ENCODE assay signal across 8 cellular contexts in the genomic region with DNA sequence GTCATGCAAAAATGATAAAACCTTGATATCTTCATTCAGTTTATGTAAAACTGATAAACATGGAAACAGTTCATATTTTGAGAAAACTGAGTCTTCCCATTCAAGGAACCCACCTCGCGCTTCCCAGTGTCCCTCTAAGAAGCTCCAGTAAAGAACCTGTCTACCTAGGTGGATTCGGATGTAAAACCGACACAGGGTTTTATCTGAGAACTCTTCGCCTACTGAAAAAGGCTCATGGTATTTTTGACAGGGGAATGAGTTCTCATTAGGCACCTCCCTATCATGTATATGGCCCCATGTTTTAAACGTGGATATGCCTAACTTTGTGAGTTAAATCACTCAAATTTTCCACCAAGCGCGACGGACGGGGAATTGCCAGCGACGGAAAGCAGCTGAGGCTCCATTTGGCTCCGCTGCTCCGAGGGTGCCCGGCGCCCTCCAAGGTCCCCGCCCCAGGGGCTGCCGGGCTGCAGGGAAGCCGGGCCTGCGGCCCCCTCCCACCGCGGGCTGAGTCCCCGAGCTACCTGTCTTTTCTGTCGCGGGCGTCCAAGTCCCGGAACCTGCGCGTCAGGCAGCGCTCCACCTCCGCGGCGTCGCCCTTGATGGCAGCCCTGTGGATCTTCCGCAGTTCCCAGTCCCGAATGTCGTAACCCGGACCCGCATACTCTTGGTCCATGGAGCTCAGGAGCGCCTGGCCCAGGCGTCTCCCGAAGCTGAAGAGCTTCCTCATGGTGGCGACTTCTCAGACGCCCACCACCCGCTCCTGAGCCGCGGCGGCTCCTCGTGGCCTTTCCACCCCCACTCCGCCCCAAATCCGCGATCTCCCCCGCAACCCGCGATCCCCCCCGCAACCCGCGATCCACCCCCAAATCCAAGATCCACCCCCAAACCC. TPM values are rescaled to one million over a fixed set of nuclear protein-coding genes. Genes with fewer than 3 reads are reported as not detected.
DNase-seq lines count a peak whose midpoint lies in the region; ATAC-seq, FAIRE-seq and TF ChIP-seq lines count a peak whose summit lies in the region.

No MANE protein-coding gene starts in this region.

- intact Hi-C loops in ovary (cut with DNase I) (no loop called here), psoas muscle (cut with DNase I) (no loop called here)

- no peak for TF ChIP-seq EP300 in A549 (IDR thresholded peaks at IDR 0.05)
- TF ChIP-seq EP300 in gastroesophageal sphincter (IDR thresholded peaks at IDR 0.05), result no peak
- TF ChIP-seq EP300 in ovary (IDR thresholded peaks at IDR 0.05), result no peak

- H3K4me1 ChIP-seq in A549 (peaks cover 9% of the 10 kb centered on the region; the same call in 2 of the 3 replicates), gastroesophageal sphincter (peaks cover 0 to 33% (median 21%) of the 10 kb centered on the region in 3 donors), ovary (ENCODE audit: insufficient read depth) (peaks cover 7% of the 10 kb centered on the region), psoas muscle (peaks cover 14% of the 10 kb centered on the region)

- no peak for TF ChIP-seq RAD21 in A549 (conservative IDR thresholded peaks at IDR 0.05 in 1 of 2, IDR thresholded peaks at IDR 0.05 in 1 of 2)

- H3K36me3 ChIP-seq in gastroesophageal sphincter (no peaks in the 10 kb centered on the region), ovary (no peaks in the 10 kb centered on the region), psoas muscle (ENCODE audit: insufficient read depth in 1 of 2, low read depth in 1 of 2) (no peaks in the 10 kb centered on the region)

- CTCF ChIA-PET in A549 (lab: Yijun Ruan, JAX), result interaction anchor here (0.7 to 3.0 kb wide), 14 partner anchors 13 to 200 kb away, joined by 3 to 15 read pairs (median 4); no protein-coding TSS in a partner anchor

- POLR2A ChIA-PET in A549 (lab: Yijun Ruan, JAX), result interaction anchor here (0.9 to 1.5 kb wide), 3 partner anchors 68 to 182 kb away, joined by 4 to 5 read pairs (median 4); no protein-coding TSS in a partner anchor

- H3K27ac ChIP-seq in A549, result peak overlapping the region; percentile 93
- H3K27ac ChIP-seq in gastroesophageal sphincter, result peak overlapping the region in 3 of 4 donors; percentile 24 to 59 (median 34)
- H3K27ac ChIP-seq in ovary, result no peak overlapping the region
- no peak overlapping the region for H3K27ac ChIP-seq in psoas muscle

- H3K4me3 ChIP-seq in A549, result peak overlapping the region; percentile 53
- peak overlapping the region in 1 of 2 donors; percentile 55 for H3K4me3 ChIP-seq in gastroesophageal sphincter
- peak overlapping the region; percentile 24 for H3K4me3 ChIP-seq in ovary
- H3K4me3 ChIP-seq in psoas muscle, result no peak overlapping the region

- DNase-seq in A549 (ENCODE audit: low read depth in 1 of 2, low spot score in 1 of 2), result peak in 1 of 2 experiments; percentile 38
- peak; percentile 19 for DNase-seq in LoVo (ENCODE audit: low spot score)
- DNase-seq in activated T-cell treated with anti-CD3 and anti-CD28 coated beads for 24 hours (ENCODE audit: low read depth), result peak; percentile 12
- DNase-seq in ovary, result no peak
- DNase-seq in psoas muscle, result no peak

- H3K27me3 ChIP-seq in gastroesophageal sphincter, result peaks cover 76% of the 10 kb centered on the region
- H3K27me3 ChIP-seq in ovary, result peaks cover 3% of the 10 kb centered on the region
- peaks cover 3 to 76% (median 11%) of the 10 kb centered on the region in 3 donors for H3K27me3 ChIP-seq in psoas muscle (ENCODE audit: insufficient read depth in 3 of 3, low read length in 2 of 3)

- WGBS in A549 (ENCODE audit: missing lambda C conversion rate), result 6% methylated on average over 23 of the region's 58 CpGs
- WGBS in gastroesophageal sphincter (ENCODE audit: low coverage in 1 of 2), 2 donors, result 21 to 22% methylated on average over 4 to 6 of the region's 58 CpGs
- WGBS in ovary, 3 donors, result 3 to 4% (median 4%) methylated on average over 48 to 58 of the region's 58 CpGs
- WGBS in psoas muscle, 3 donors, result 2 to 4% (median 4%) methylated on average over 55 to 58 of the region's 58 CpGs

- TF ChIP-seq POLR2A in A549 (IDR thresholded peaks at IDR 0.05; ENCODE audit: low read length) (no peak), gastroesophageal sphincter (IDR thresholded peaks at IDR 0.05) (no peak), ovary (IDR thresholded peaks at IDR 0.05) (no peak)

- peaks cover 12% of the 10 kb centered on the region for H3K9me3 ChIP-seq in A549
- peaks cover 0 to 11% (median 0%) of the 10 kb centered on the region in 3 donors for H3K9me3 ChIP-seq in gastroesophageal sphincter
- no peaks in the 10 kb centered on the region for H3K9me3 ChIP-seq in ovary
- peaks cover 4% of the 10 kb centered on the region for H3K9me3 ChIP-seq in psoas muscle

- no peak for TF ChIP-seq CTCF in A549 (IDR thresholded peaks at IDR 0.05)
- TF ChIP-seq CTCF in gastroesophageal sphincter (IDR thresholded peaks at IDR 0.05), result no peak
- TF ChIP-seq CTCF in ovary (IDR thresholded peaks at IDR 0.05), result no peak
- TF ChIP-seq CTCF in psoas muscle (IDR thresholded peaks at IDR 0.05), result no peak

- peak; percentile 4 to 27; a peak in 3 of 6 replicates for ATAC-seq in A549
- no peak for ATAC-seq in gastroesophageal sphincter
- no peak for ATAC-seq in HG03442 (IDR thresholded peaks at IDR 0.05; ENCODE audit: unreplicated experiment)
- no peak for ATAC-seq in psoas muscle
- no peak for ATAC-seq in HG02970 (IDR thresholded peaks at IDR 0.05; ENCODE audit: low FRiP score, unreplicated experiment)

- no peak for FAIRE-seq in A549 (lab: Jason Lieb, UNC)

- peak overlapping the region; percentile 72 for H3K4me2 ChIP-seq in A549

TF ChIP-seq in A549, 52 proteins besides CTCF, POLR2A, EP300 and RAD21:
- TF ChIP-seq, protein P1, sequence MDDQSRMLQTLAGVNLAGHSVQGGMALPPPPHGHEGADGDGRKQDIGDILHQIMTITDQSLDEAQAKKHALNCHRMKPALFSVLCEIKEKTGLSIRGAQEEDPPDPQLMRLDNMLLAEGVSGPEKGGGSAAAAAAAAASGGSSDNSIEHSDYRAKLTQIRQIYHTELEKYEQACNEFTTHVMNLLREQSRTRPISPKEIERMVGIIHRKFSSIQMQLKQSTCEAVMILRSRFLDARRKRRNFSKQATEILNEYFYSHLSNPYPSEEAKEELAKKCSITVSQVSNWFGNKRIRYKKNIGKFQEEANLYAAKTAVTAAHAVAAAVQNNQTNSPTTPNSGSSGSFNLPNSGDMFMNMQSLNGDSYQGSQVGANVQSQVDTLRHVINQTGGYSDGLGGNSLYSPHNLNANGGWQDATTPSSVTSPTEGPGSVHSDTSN (IDR thresholded peaks at IDR 0.05), result no peak
- 0 out of 2 replicates have a peak, but pooled peaks have one; percentile 48 for TF ChIP-seq PHF8 (IDR thresholded peaks at IDR 0.05; ENCODE audit: borderline replicate concordance, low read depth)
- no peak for TF ChIP-seq KDM5A (IDR thresholded peaks at IDR 0.05)
- TF ChIP-seq, protein P2, sequence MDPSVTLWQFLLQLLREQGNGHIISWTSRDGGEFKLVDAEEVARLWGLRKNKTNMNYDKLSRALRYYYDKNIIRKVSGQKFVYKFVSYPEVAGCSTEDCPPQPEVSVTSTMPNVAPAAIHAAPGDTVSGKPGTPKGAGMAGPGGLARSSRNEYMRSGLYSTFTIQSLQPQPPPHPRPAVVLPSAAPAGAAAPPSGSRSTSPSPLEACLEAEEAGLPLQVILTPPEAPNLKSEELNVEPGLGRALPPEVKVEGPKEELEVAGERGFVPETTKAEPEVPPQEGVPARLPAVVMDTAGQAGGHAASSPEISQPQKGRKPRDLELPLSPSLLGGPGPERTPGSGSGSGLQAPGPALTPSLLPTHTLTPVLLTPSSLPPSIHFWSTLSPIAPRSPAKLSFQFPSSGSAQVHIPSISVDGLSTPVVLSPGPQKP (IDR thresholded peaks at IDR 0.05; ENCODE audit: low read depth, low read length), result no peak
- no peak for TF ChIP-seq HOXB13 (CRISPR knock-in tag; IDR thresholded peaks at IDR 0.05; ENCODE audit: low read depth)
- TF ChIP-seq NFE2L2 (conservative IDR thresholded peaks at IDR 0.05; ENCODE audit: low read length), result no peak
- TF ChIP-seq CHD2 (IDR thresholded peaks at IDR 0.05; ENCODE audit: low read length, partially characterized antibody), result no peak

RNA-seq across cellular contexts. Expression of gene ANKRD18A, which starts 0.6 kb away (rescaled TPM):
- polyA plus RNA-seq in A549 (2011; rRNA removed) (15.9 and 20.7 TPM in 2 replicates), A549 (2017; fragmentation: RNase III; extraction: RNeasy Plus Mini Kit Qiagen cat#74134 plus additional on column Dnase treatment) (4.0 to 4.9 TPM (median 4.2 TPM) in 3 replicates), ovary (under 1 TPM; 0.06 to 0.23 TPM), psoas muscle (under 1 TPM in 1 of 3 donors, not detected in 2; 0.03 TPM)
- 3.3 and 4.2 TPM in 2 replicates for polyA plus RNA-seq in A549 (2012; cell fraction: cytosol; rRNA removed)
- polyA plus RNA-seq in A549 (2012; cell fraction: nucleus; rRNA removed), result 3.0 and 7.7 TPM in 2 replicates
- polyA minus RNA-seq in A549 (2011; rRNA and poly(A)+ RNA removed), result 18.1 and 20.3 TPM in 2 replicates
- total RNA-seq in gastroesophageal sphincter (under 1 TPM in 2 of 4 donors, not detected in 2; 0.16 to 0.19 TPM), ovary (1 to 10 TPM in 3 of 7 donors, under 1 TPM in 3, not detected in 1; 0.12 to 2.3 (median 0.89) TPM), psoas muscle (1 to 10 TPM in 1 of 4 donors, not detected in 3; 1.5 TPM)

Comparison
In these comparisons a context has a peak if more than half of its experiments do, and no peak if none do; other contexts are left out.
1. ATAC-seq: peak in A549 (2 of 2); none in gastroesophageal sphincter (single experiment), HG03442 (single experiment), psoas muscle (0 of 4) and HG02970 (single experiment).
2. DNase-seq: peak in LoVo (single experiment) and activated T-cell treated with anti-CD3 and anti-CD28 coated beads for 24 hours (single experiment); none in ovary (0 of 5) and psoas muscle (0 of 2).
3. H3K27ac ChIP-seq: peak in A549 (2 of 2) and gastroesophageal sphincter (3 of 4); none in ovary (0 of 2) and psoas muscle (single experiment).